ENCODE assay signal across 21 cellular contexts in genomic region chr7:17340655-17341054, GRCh38. TPM values are rescaled to one million over a fixed set of nuclear protein-coding genes. Genes with fewer than 3 reads are reported as not detected.
DNase-seq lines count a peak whose midpoint lies in the region; ATAC-seq, FAIRE-seq and TF ChIP-seq lines count a peak whose summit lies in the region.
"Had no signal": no experiment of that assay in that cellular context is flagged by ENCODE, and none has a peak within 500 bp of the region (broad histone marks: within the 10 kb centered on the region; RNA-seq: fewer than 3 reads in every experiment).

No MANE protein-coding gene starts in this region.

- H3K4me2 ChIP-seq in smooth muscle cell = no peak overlapping the region
- H3K4me2 ChIP-seq: BLaER1 treated with 17β-estradiol and CSF1 and Interleukin-3, amounts not matched to agents 10 nM and 100 nM; PC-9 had no signal

- peak; percentile 33 for FAIRE-seq in GM19239 (lab: Jason Lieb, UNC)

- no peak overlapping the region for H2AFZ ChIP-seq in smooth muscle cell (ENCODE audit: low read depth)
- H2AFZ ChIP-seq: GM23248, PC-9 had no signal

- peaks cover 27% of the 10 kb centered on the region for H3K4me1 Mint-ChIP-seq in WTC11
- peaks cover 9% of the 10 kb centered on the region for H3K4me1 Mint-ChIP-seq in stimulated activated memory B cell treated with anti-CD40 and anti-IgM and Interleukin-4, amounts not matched to agents 10 μg/mL and 1 μg/mL and 100 μg/mL, for 72 hours

- TF ChIP-seq CTCF in WTC11 (IDR thresholded peaks at IDR 0.05) = no peak
- TF ChIP-seq CTCF in smooth muscle cell (IDR thresholded peaks at IDR 0.05; ENCODE audit: borderline replicate concordance, insufficient read depth, poor library complexity, severe bottlenecking) = no peak

- peaks cover 69% of the 10 kb centered on the region for H3K79me2 ChIP-seq in smooth muscle cell (ENCODE audit: low read depth)

- H3K4me3 Mint-ChIP-seq in WTC11 = no peak overlapping the region
- no peak overlapping the region for H3K4me3 Mint-ChIP-seq in stimulated activated memory B cell treated with anti-CD40 and anti-IgM and Interleukin-4, amounts not matched to agents 10 μg/mL and 1 μg/mL and 100 μg/mL, for 72 hours
- H3K4me3 Mint-ChIP-seq: CD4-positive, alpha-beta T cell had no signal

- H4K20me1 ChIP-seq in smooth muscle cell (ENCODE audit: low read depth) = peaks cover 31% of the 10 kb centered on the region
- H4K20me1 ChIP-seq: BLaER1 treated with 17β-estradiol and CSF1 and Interleukin-3, amounts not matched to agents 10 nM and 100 nM had no signal

- peak; percentile 87 for ATAC-seq in WTC11
- ATAC-seq in stimulated activated memory B cell treated with anti-CD40 and anti-IgM and Interleukin-4, amounts not matched to agents 10 μg/mL and 1 μg/mL and 100 μg/mL, for 72 hours = no peak

- 85% methylated on average over 1 of the region's 1 CpG for WGBS in smooth muscle cell (ENCODE audit: low lambda C conversion rate)

- H3K9ac ChIP-seq in smooth muscle cell (ENCODE audit: low read depth) = no peak overlapping the region
- H3K9ac ChIP-seq: BLaER1 treated with 17β-estradiol and CSF1 and Interleukin-3, amounts not matched to agents 10 nM and 100 nM; GM23248 had no signal

- H3K4me3 ChIP-seq in smooth muscle cell = no peak overlapping the region
- H3K4me3 ChIP-seq: BLaER1 treated with 17β-estradiol and CSF1 and Interleukin-3, amounts not matched to agents 10 nM and 100 nM; GM23248; PC-9; SJCRH30 had no signal

- H3K9me3 Mint-ChIP-seq in WTC11 = peaks cover 8% of the 10 kb centered on the region
- H3K9me3 Mint-ChIP-seq in stimulated activated memory B cell treated with anti-CD40 and anti-IgM and Interleukin-4, amounts not matched to agents 10 μg/mL and 1 μg/mL and 100 μg/mL, for 72 hours = no peaks in the 10 kb centered on the region

- peak overlapping the region; percentile 6 for H3K27ac ChIP-seq in smooth muscle cell (ENCODE audit: low read depth)
- H3K27ac ChIP-seq: BLaER1 treated with 17β-estradiol and CSF1 and Interleukin-3, amounts not matched to agents 10 nM and 100 nM; GM23248; PC-9; SJCRH30 had no signal

- DNase-seq in GM19239 (ENCODE audit: insufficient read length, low spot score) (no peak), WTC11 (ENCODE audit: low spot score) (no peak), iPS DF 4.7 (ENCODE audit: extremely low read depth, low spot score) (peak; percentile 1), smooth muscle cell (lab: John Stamatoyannopoulos, UW; ENCODE audit: unreplicated experiment) (no peak), DMS53 (lab: John Stamatoyannopoulos, UW) (no peak), NCI-H1417 (lab: John Stamatoyannopoulos, UW) (no peak)
- DNase-seq: CD4-positive, alpha-beta T cell; Karpas-422; NCI-H1092; NCI-H1436 treated with DMSO at 0.1 percent for 48 hours; NCI-H187 treated with DMSO at 0.1 percent for 48 hours; NCI-H2107; NCI-H446; NCI-H524 treated with DMSO at 0.1 percent for 48 hours; NCI-H774; PC-9; SJCRH30 had no signal

- POLR2A ChIA-PET in WTC11 (lab: Charles Lee) = no interaction called here

- H3K36me3 Mint-ChIP-seq in WTC11 = peaks cover 17% of the 10 kb centered on the region
- H3K36me3 Mint-ChIP-seq in stimulated activated memory B cell treated with anti-CD40 and anti-IgM and Interleukin-4, amounts not matched to agents 10 μg/mL and 1 μg/mL and 100 μg/mL, for 72 hours = peaks cover 35% of the 10 kb centered on the region

- no peaks in the 10 kb centered on the region for H3K9me3 ChIP-seq in smooth muscle cell (replicated peaks; ENCODE audit: low read depth)
- H3K9me3 ChIP-seq: SJCRH30 had no signal

- H3K36me3 ChIP-seq in smooth muscle cell (ENCODE audit: low read depth) = peaks cover 38% of the 10 kb centered on the region
- H3K36me3 ChIP-seq: BLaER1 treated with 17β-estradiol and CSF1 and Interleukin-3, amounts not matched to agents 10 nM and 100 nM; SJCRH30 had no signal

- no peaks in the 10 kb centered on the region for H3K27me3 ChIP-seq in smooth muscle cell (ENCODE audit: low read depth)
- H3K27me3 ChIP-seq: BLaER1 treated with 17β-estradiol and CSF1 and Interleukin-3, amounts not matched to agents 10 nM and 100 nM; SJCRH30 had no signal

- CTCF ChIA-PET in WTC11 (lab: Charles Lee) = interaction anchor here (1.8 kb wide), 1 partner anchor 39 kb away, joined by 7 read pairs; no protein-coding TSS in a partner anchor

- no peaks in the 10 kb centered on the region for H3K4me1 ChIP-seq in smooth muscle cell (ENCODE audit: low read depth)
- H3K4me1 ChIP-seq: SJCRH30 had no signal

- H3F3A ChIP-seq in smooth muscle cell (ENCODE audit: low read depth) = no peaks in the 10 kb centered on the region

- peak overlapping the region; percentile 19 for H3K27ac Mint-ChIP-seq in WTC11
- no peak overlapping the region for H3K27ac Mint-ChIP-seq in stimulated activated memory B cell treated with anti-CD40 and anti-IgM and Interleukin-4, amounts not matched to agents 10 μg/mL and 1 μg/mL and 100 μg/mL, for 72 hours
- H3K27ac Mint-ChIP-seq: CD4-positive, alpha-beta T cell had no signal

- no peaks in the 10 kb centered on the region for H3K27me3 Mint-ChIP-seq in WTC11 (ENCODE audit: low read depth)
- no peaks in the 10 kb centered on the region for H3K27me3 Mint-ChIP-seq in stimulated activated memory B cell treated with anti-CD40 and anti-IgM and Interleukin-4, amounts not matched to agents 10 μg/mL and 1 μg/mL and 100 μg/mL, for 72 hours
- H3K27me3 Mint-ChIP-seq: CD4-positive, alpha-beta T cell had no signal

TF ChIP-seq in WTC11, 78 proteins besides CTCF, POLR2A, EP300 and RAD21 (continues in another document):
- TF ChIP-seq FOXK1 (CRISPR knock-in tag; IDR thresholded peaks at IDR 0.05) (no peak), CDX4 (CRISPR knock-in tag; IDR thresholded peaks at IDR 0.05; ENCODE audit: borderline replicate concordance) (no peak), ZNF121 (CRISPR knock-in tag; IDR thresholded peaks at IDR 0.05) (no peak), ARID4B (CRISPR knock-in tag; IDR thresholded peaks at IDR 0.05; ENCODE audit: borderline replicate concordance) (no peak), ATF2 (CRISPR knock-in tag; IDR thresholded peaks at IDR 0.05; ENCODE audit: borderline replicate concordance, low read depth) (no peak), USF1 (CRISPR knock-in tag; IDR thresholded peaks at IDR 0.05) (no peak)

RNA-seq across cellular contexts. Expression of gene AHR, which starts 42.2 kb away (rescaled TPM):
- total RNA-seq in WTC11 (2021) = 5.8 to 9.8 TPM (median 7.1 TPM) in 3 replicates
- 165 and 174 TPM in 2 replicates for total RNA-seq in smooth muscle cell
- 25.7 and 27.6 TPM in 2 replicates for polyA plus RNA-seq in smooth muscle cell
- total RNA-seq: A172, SJCRH30 had no signal

Comparison
In these comparisons a context has a peak if more than half of its experiments do, and no peak if none do; other contexts are left out.
1. RNA of gene AHR, which starts 42.2 kb away (total RNA-seq): 165 to 174 TPM in smooth muscle cell; 5.8 to 9.8 TPM in WTC11; every median in the first group is over 10 times any median in the second.